1 cellular context compared by ENCODE assay signal in the genomic region with DNA sequence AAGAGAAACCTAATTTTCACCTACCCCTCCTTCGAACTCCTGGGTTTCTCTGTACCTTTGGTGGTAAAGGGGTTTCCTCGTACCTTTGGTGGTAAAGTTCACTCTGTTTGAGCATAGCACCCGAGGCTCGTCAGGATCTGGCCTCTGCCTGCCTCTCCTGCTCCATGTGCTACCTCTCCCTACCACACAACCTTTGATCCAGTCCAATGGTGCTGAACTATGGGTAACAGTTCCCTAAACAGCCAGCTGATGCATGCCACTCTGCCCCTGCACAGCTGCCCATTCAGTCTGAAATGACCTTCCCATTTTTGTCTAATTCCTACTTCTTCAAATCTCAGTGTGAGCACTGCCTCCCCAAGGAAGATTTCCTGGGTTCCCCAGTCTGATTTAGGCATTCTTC.
TF ChIP-seq lines count a peak whose summit lies in the region.

No MANE protein-coding gene starts in this region.

TF ChIP-seq in HepG2, 621 proteins besides CTCF, POLR2A, EP300 and RAD21:
- TF ChIP-seq DNMT3B (CRISPR knock-in tag; conservative IDR thresholded peaks at IDR 0.05) (no peak), ZNF3 (CRISPR knock-in tag; IDR thresholded peaks at IDR 0.05) (no peak), ZNF619 (CRISPR knock-in tag; IDR thresholded peaks at IDR 0.05) (no peak), ZNF644 (CRISPR knock-in tag; IDR thresholded peaks at IDR 0.05; ENCODE audit: low read depth) (peak; percentile 48; the same call in 1 of the 2 replicates), ZFX (CRISPR knock-in tag; IDR thresholded peaks at IDR 0.05; ENCODE audit: low read depth) (no peak), HNF4A (CRISPR knock-in tag; IDR thresholded peaks at IDR 0.05) (peak; percentile 59)
- TF ChIP-seq, protein P1, sequence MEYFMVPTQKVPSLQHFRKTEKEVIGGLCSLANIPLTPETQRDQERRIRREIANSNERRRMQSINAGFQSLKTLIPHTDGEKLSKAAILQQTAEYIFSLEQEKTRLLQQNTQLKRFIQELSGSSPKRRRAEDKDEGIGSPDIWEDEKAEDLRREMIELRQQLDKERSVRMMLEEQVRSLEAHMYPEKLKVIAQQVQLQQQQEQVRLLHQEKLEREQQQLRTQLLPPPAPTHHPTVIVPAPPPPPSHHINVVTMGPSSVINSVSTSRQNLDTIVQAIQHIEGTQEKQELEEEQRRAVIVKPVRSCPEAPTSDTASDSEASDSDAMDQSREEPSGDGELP (IDR thresholded peaks at IDR 0.05; ENCODE audit: borderline replicate concordance, low read depth) = 0 out of 2 replicates have a peak, but pooled peaks have one; percentile 20
- TF ChIP-seq, protein P2, sequence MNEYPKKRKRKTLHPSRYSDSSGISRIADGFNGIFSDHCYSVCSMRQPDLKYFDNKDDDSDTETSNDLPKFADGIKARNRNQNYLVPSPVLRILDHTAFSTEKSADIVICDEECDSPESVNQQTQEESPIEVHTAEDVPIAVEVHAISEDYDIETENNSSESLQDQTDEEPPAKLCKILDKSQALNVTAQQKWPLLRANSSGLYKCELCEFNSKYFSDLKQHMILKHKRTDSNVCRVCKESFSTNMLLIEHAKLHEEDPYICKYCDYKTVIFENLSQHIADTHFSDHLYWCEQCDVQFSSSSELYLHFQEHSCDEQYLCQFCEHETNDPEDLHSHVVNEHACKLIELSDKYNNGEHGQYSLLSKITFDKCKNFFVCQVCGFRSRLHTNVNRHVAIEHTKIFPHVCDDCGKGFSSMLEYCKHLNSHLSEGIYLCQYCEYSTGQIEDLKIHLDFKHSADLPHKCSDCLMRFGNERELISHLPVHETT (CRISPR knock-in tag; conservative IDR thresholded peaks at IDR 0.05) = no peak
- TF ChIP-seq, protein P3, sequence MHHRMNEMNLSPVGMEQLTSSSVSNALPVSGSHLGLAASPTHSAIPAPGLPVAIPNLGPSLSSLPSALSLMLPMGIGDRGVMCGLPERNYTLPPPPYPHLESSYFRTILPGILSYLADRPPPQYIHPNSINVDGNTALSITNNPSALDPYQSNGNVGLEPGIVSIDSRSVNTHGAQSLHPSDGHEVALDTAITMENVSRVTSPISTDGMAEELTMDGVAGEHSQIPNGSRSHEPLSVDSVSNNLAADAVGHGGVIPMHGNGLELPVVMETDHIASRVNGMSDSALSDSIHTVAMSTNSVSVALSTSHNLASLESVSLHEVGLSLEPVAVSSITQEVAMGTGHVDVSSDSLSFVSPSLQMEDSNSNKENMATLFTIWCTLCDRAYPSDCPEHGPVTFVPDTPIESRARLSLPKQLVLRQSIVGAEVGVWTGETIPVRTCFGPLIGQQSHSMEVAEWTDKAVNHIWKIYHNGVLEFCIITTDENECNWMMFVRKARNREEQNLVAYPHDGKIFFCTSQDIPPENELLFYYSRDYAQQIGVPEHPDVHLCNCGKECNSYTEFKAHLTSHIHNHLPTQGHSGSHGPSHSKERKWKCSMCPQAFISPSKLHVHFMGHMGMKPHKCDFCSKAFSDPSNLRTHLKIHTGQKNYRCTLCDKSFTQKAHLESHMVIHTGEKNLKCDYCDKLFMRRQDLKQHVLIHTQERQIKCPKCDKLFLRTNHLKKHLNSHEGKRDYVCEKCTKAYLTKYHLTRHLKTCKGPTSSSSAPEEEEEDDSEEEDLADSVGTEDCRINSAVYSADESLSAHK (CRISPR knock-in tag; IDR thresholded peaks at IDR 0.05; ENCODE audit: borderline replicate concordance) = no peak
TF ChIP-seq in HepG2: peak in this region for 3.
